Comparison of ENCODE assay signal across 29 cellular contexts in genomic region chr1:33640114-33640660, GRCh38.
DNase-seq lines count a peak whose midpoint lies in the region; ATAC-seq and TF ChIP-seq lines count a peak whose summit lies in the region.
"Had no signal": no experiment of that assay in that cellular context is flagged by ENCODE, and none has a peak within 500 bp of the region (broad histone marks: within the 10 kb centered on the region; RNA-seq: fewer than 3 reads in every experiment).

No MANE protein-coding gene starts in this region.

- ATAC-seq in GM19463 (IDR thresholded peaks at IDR 0.05; ENCODE audit: unreplicated experiment) (no peak), GM18870 (IDR thresholded peaks at IDR 0.05; ENCODE audit: unreplicated experiment) (no peak), HG02610 (IDR thresholded peaks at IDR 0.05; ENCODE audit: unreplicated experiment) (no peak)
- ATAC-seq: activated CD4-positive, CD25-positive, alpha-beta regulatory T cell treated with anti-CD3 and anti-CD28 coated beads, Interleukin-2, amount 50 U/mL, for 24 hours; left lobe of liver; Panc1; stimulated activated memory B cell treated with anti-CD40 and anti-IgM and Interleukin-4, amounts not matched to agents 10 μg/mL and 1 μg/mL and 100 μg/mL, for 72 hours; T-helper 17 cell had no signal

- no peak for TF ChIP-seq CTCF in choroid plexus epithelial cell (conservative IDR thresholded peaks at IDR 0.05; ENCODE audit: low read depth, low read length)

- DNase-seq in DMS 273 treated with DMSO at 0.1 percent for 48 hours (lab: John Stamatoyannopoulos, UW) (peak; percentile 10), NCI-H1694 (lab: John Stamatoyannopoulos, UW) (peak; percentile 72), choroid plexus epithelial cell (ENCODE audit: low read depth) (peak; percentile 4), islet precursor cell (peak; percentile 8)
- DNase-seq: activated CD4-positive, alpha-beta memory T cell treated with anti-CD3 and anti-CD28 coated beads for 36 hours; activated CD8-positive, alpha-beta memory T cell treated with anti-CD3 and anti-CD28 coated beads, Interleukin-2, amount 50 U/mL, for 4 hours; activated naive CD4-positive, alpha-beta T cell treated with Interleukin-2 at 50 U/mL for 16 hours; dermis blood vessel endothelial cell; DMS79 treated with DMSO at 0.1 percent for 48 hours; GF-D8; H7; immature natural killer cell; MV-4-11; NCI-H146; NCI-H2171 treated with DMSO at 0.1 percent for 48 hours; NCI-H524 treated with DMSO at 0.1 percent for 48 hours; ovary; Right ventricle myocardium superior; substantia nigra; T-helper 17 cell had no signal

- no peak overlapping the region for H3K4me3 ChIP-seq in choroid plexus epithelial cell (ENCODE audit: low read depth, low read length)
- H3K4me3 ChIP-seq: esophagus muscularis mucosa, ovary, skin epidermis had no signal

Comparison
In these comparisons a context has a peak if more than half of its experiments do, and no peak if none do; other contexts are left out.
1. DNase-seq: peak in every context shown above with its lines; median percentile 72 in NCI-H1694; 10 in DMS 273 treated with DMSO at 0.1 percent for 48 hours; 8 in islet precursor cell; 4 in choroid plexus epithelial cell.